In the genomic region with DNA sequence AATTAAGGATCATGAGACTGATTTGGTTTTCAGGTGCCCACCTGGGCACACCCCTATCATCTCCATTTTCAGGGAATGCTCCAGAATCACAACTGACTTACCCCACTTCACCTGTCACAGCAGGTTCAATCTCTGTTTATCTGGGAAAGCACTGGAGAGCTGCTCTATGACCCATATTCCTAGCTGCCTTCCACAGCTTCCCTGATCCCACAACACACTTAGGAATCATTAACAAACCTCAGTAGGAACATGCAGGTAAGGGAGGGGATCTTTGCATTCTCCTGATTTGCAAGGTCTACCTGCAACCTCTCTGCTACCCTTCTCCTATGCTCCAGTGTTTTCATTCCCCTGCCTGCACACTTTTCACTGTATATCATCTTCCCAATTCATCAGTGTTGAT, we compare ENCODE assay signal across 25 cellular contexts. TPM values are rescaled to one million over a fixed set of nuclear protein-coding genes. Genes with fewer than 3 reads are reported as not detected.
DNase-seq lines count a peak whose midpoint lies in the region; ATAC-seq, FAIRE-seq and TF ChIP-seq lines count a peak whose summit lies in the region.
"Had no signal": no experiment of that assay in that cellular context is flagged by ENCODE, and none has a peak within 500 bp of the region (broad histone marks: within the 10 kb centered on the region; RNA-seq: fewer than 3 reads in every experiment).

No MANE protein-coding gene starts in this region.

- H3K27me3 ChIP-seq in hepatocyte = no peaks in the 10 kb centered on the region
- no peaks in the 10 kb centered on the region for H3K27me3 ChIP-seq in HepG2 (ENCODE audit: control insufficient read depth in 1 of 2, insufficient read depth in 2 of 2, low read length in 2 of 2)
- no peaks in the 10 kb centered on the region for H3K27me3 ChIP-seq in mucosa of rectum (ENCODE audit: control insufficient read depth in 2 of 2, insufficient read depth in 2 of 2, low read length in 2 of 2)
- no peaks in the 10 kb centered on the region for H3K27me3 ChIP-seq in smooth muscle cell (ENCODE audit: low read depth)
- H3K27me3 ChIP-seq: BE2C had no signal

- H3K79me2 ChIP-seq in hepatocyte (no peaks in the 10 kb centered on the region), HepG2 (ENCODE audit: insufficient read depth, low read length) (no peaks in the 10 kb centered on the region), smooth muscle cell (ENCODE audit: low read depth) (no peaks in the 10 kb centered on the region)

- H3K9me3 ChIP-seq in hepatocyte (ENCODE audit: low read depth) (peaks cover 9% of the 10 kb centered on the region), HepG2 (ENCODE audit: low read length) (peaks cover 44% of the 10 kb centered on the region), mucosa of rectum (ENCODE audit: control insufficient read depth in 2 of 2, low read length in 2 of 2) (peaks cover 0 to 2% of the 10 kb centered on the region in 2 donors), smooth muscle cell (replicated peaks; ENCODE audit: low read depth) (no peaks in the 10 kb centered on the region)
- H3K9me3 ChIP-seq: BE2C, HAP-1 had no signal

- H4K20me1 ChIP-seq in hepatocyte (ENCODE audit: insufficient read depth, poor library complexity, severe bottlenecking) (no peaks in the 10 kb centered on the region), HepG2 (ENCODE audit: insufficient read depth, low read length) (no peaks in the 10 kb centered on the region), smooth muscle cell (ENCODE audit: low read depth) (no peaks in the 10 kb centered on the region)

- H3K9ac ChIP-seq in HepG2 (ENCODE audit: insufficient read depth, low read depth, low read length) (no peak overlapping the region), mucosa of rectum (ENCODE audit: low read depth in 1 of 2, low read length in 2 of 2) (peak overlapping the region in 1 of 2 donors; percentile 7), smooth muscle cell (ENCODE audit: low read depth) (no peak overlapping the region)

- H3K27ac ChIP-seq in hepatocyte (peak overlapping the region; percentile 60), HepG2 (ENCODE audit: extremely low read length, insufficient read depth, low read length) (peak overlapping the region; percentile 14), mucosa of rectum (ENCODE audit: low read depth in 2 of 2, low read length in 2 of 2) (peak overlapping the region; percentile 80 to 90), smooth muscle cell (ENCODE audit: low read depth) (no peak overlapping the region)
- H3K27ac ChIP-seq: HL-60 had no signal

- TF ChIP-seq RAD21 in HepG2 (CRISPR knock-in tag; IDR thresholded peaks at IDR 0.05) = no peak

- H3K4me3 ChIP-seq in hepatocyte = no peak overlapping the region
- H3K4me3 ChIP-seq in HepG2 (replicated peaks in 1 of 3; ENCODE audit: insufficient read depth in 1 of 3, low read depth in 2 of 3, low read length in 3 of 3) = no peak overlapping the region
- H3K4me3 ChIP-seq in mucosa of rectum (ENCODE audit: low read length in 2 of 2) = peak overlapping the region in 1 of 2 donors; percentile 4
- H3K4me3 ChIP-seq in smooth muscle cell = no peak overlapping the region
- H3K4me3 ChIP-seq: GM12878, HAP-1 had no signal

- H3F3A ChIP-seq in smooth muscle cell (ENCODE audit: low read depth) = no peaks in the 10 kb centered on the region

- FAIRE-seq in HepG2 (lab: Jason Lieb, UNC) (no peak), HTR-8/SVneo (lab: Jason Lieb, UNC) (no peak)
- FAIRE-seq: A204.1, GM12878, H1 had no signal

- intact Hi-C loops in HepG2 (cut with micrococcal nuclease; ENCODE audit: unreplicated experiment) = no loop called here

- no peak for TF ChIP-seq POLR2A in HepG2 (IDR thresholded peaks at IDR 0.05; ENCODE audit: insufficient read depth in 1 of 2, low read depth in 2 of 2, low read length in 2 of 2)

- no peak for DNase-seq in hepatocyte (ENCODE audit: low spot score)
- DNase-seq in HepG2 (ENCODE audit: low spot score) = no peak
- DNase-seq in smooth muscle cell (lab: John Stamatoyannopoulos, UW; ENCODE audit: unreplicated experiment) = no peak
- no peak for DNase-seq in activated CD4-positive, alpha-beta T cell treated with anti-CD3 and anti-CD28 coated beads for 48 hours
- DNase-seq in HTR-8/SVneo (ENCODE audit: insufficient read length, low spot score) = no peak
- DNase-seq: ACHN; BE2C; C1 segment of cervical spinal cord; CD4-positive, CD25-positive, alpha-beta regulatory T cell; CD8-positive, alpha-beta memory T cell; COR-L47; DMS 273 treated with DMSO at 0.1 percent for 48 hours; DMS53; DND-41; EL had no signal

- CTCF ChIA-PET in HepG2 (lab: Yijun Ruan, JAX; ENCODE audit: low intra/inter-chr PET ratio, low total read pairs) = no interaction called here

- POLR2A ChIA-PET in HepG2 (lab: Yijun Ruan, JAX) = interaction anchor here (0.7 to 1.8 kb wide), 7 partner anchors 13 to 92 kb away, joined by 3 to 9 read pairs (median 3); a partner anchor contains a TSS

- H3K4me1 ChIP-seq in hepatocyte (ENCODE audit: insufficient read depth) = peaks cover 18% of the 10 kb centered on the region
- peaks cover 40% of the 10 kb centered on the region for H3K4me1 ChIP-seq in HepG2 (ENCODE audit: insufficient read depth, low read length)
- peaks cover 7 to 33% of the 10 kb centered on the region in 2 donors for H3K4me1 ChIP-seq in mucosa of rectum (ENCODE audit: control insufficient read depth in 2 of 2, insufficient read depth in 2 of 2, low read length in 2 of 2)
- no peaks in the 10 kb centered on the region for H3K4me1 ChIP-seq in smooth muscle cell (ENCODE audit: low read depth)
- H3K4me1 ChIP-seq: BE2C, HAP-1 had no signal

- TF ChIP-seq EP300 in HepG2 (IDR thresholded peaks at IDR 0.05; ENCODE audit: low read depth in 2 of 2, low read length in 2 of 2) (no peak; a peak in 1 of 4 replicates), HepG2 (CRISPR knock-in tag; IDR thresholded peaks at IDR 0.05; ENCODE audit: borderline replicate concordance) (no peak)

- H2AFZ ChIP-seq in hepatocyte (no peak overlapping the region), HepG2 (ENCODE audit: low read length) (no peak overlapping the region), smooth muscle cell (ENCODE audit: low read depth) (no peak overlapping the region)

- no peaks in the 10 kb centered on the region for H3K9me2 ChIP-seq in hepatocyte (replicated peaks; ENCODE audit: insufficient read depth)

- H3K36me3 ChIP-seq in hepatocyte (replicated peaks; ENCODE audit: insufficient read depth, low read depth) (no peaks in the 10 kb centered on the region), HepG2 (replicated peaks in 1 of 2; ENCODE audit: control insufficient read depth in 1 of 2, insufficient read depth in 2 of 2, low read length in 2 of 2) (no peaks in the 10 kb centered on the region), mucosa of rectum (ENCODE audit: control insufficient read depth in 2 of 2, insufficient read depth in 2 of 2, low read length in 2 of 2) (no peaks in the 10 kb centered on the region), smooth muscle cell (ENCODE audit: low read depth) (no peaks in the 10 kb centered on the region)
- H3K36me3 ChIP-seq: BE2C, HAP-1 had no signal

- ATAC-seq in HepG2 (peak; percentile 93), GM19452 (IDR thresholded peaks at IDR 0.05; ENCODE audit: unreplicated experiment) (no peak)
- ATAC-seq: GM12878 had no signal

- no peak for TF ChIP-seq CTCF in hepatocyte (IDR thresholded peaks at IDR 0.05; ENCODE audit: poor library complexity)
- TF ChIP-seq CTCF in HepG2 (CRISPR knock-in tag; IDR thresholded peaks at IDR 0.05) = no peak
- TF ChIP-seq CTCF in smooth muscle cell (IDR thresholded peaks at IDR 0.05; ENCODE audit: borderline replicate concordance, insufficient read depth, poor library complexity, severe bottlenecking) = no peak

- BruUV-seq in HepG2 (replicated peaks; lab: Mats Ljungman, UMichigan) = no TSS peak

- H3K4me2 ChIP-seq in hepatocyte (peak overlapping the region; percentile 32), HepG2 (ENCODE audit: low read depth, low read length) (peak overlapping the region; percentile 40; the same call in 1 of the 2 replicates), smooth muscle cell (no peak overlapping the region)

- in situ Hi-C loops in HepG2 (cut with HindIII; ENCODE audit: extremely low pct_ligation_motif_present, low pct_unique_long_range_greater_than_20kb) = no loop called here

RNA-seq across cellular contexts. Expression of a gene that starts 18.7 kb away (rescaled TPM):
- total RNA-seq in hepatocyte (165 and 244 TPM in 2 replicates), HepG2 (2016; rRNA removed; fragmentation: Illumina TruSeq; extraction: Trizol) (644 and 930 TPM in 2 replicates), smooth muscle cell (not detected in 2 replicates)
- polyA plus RNA-seq in hepatocyte (763 and 780 TPM in 2 replicates), HepG2 (2011; rRNA removed) (1,478 and 1,608 TPM in 2 replicates), smooth muscle cell (0.35 and 0.42 TPM in 2 replicates)
- total RNA-seq in HepG2 (2016; cell fraction: cytosol; rRNA removed; fragmentation: Illumina TruSeq; extraction: Trizol; ENCODE audit: low read depth) = 281 and 361 TPM in 2 replicates
- total RNA-seq in HepG2 (2016; cell fraction: insoluble cytoplasmic fraction; rRNA removed; fragmentation: Illumina TruSeq; extraction: Trizol) = 658 and 997 TPM in 2 replicates
- 241 and 301 TPM in 2 replicates for total RNA-seq in HepG2 (2016; cell fraction: membrane; rRNA removed; fragmentation: Illumina TruSeq; extraction: Trizol)
- 195 and 218 TPM in 2 replicates for total RNA-seq in HepG2 (2016; cell fraction: nucleus; rRNA removed; fragmentation: Illumina TruSeq; extraction: Trizol)
- polyA plus RNA-seq in HepG2 (2011; cell fraction: cytosol; rRNA removed) = 1,357 and 2,069 TPM in 2 replicates
- 273 and 414 TPM in 2 replicates for polyA plus RNA-seq in HepG2 (2011; cell fraction: nucleus; rRNA removed)
- 2,038 and 4,995 TPM in 2 replicates for polyA plus RNA-seq in HepG2 (2012)
- 515 and 788 TPM in 2 replicates for polyA plus RNA-seq in HepG2 (2016; cell fraction: cytosol; fragmentation: Illumina TruSeq; extraction: Trizol; ENCODE audit: low read depth)
- polyA plus RNA-seq in HepG2 (2016; cell fraction: insoluble cytoplasmic fraction; fragmentation: Illumina TruSeq; extraction: Trizol; ENCODE audit: low read depth) = 1,913 and 2,232 TPM in 2 replicates
- 370 and 531 TPM in 2 replicates for polyA plus RNA-seq in HepG2 (2016; cell fraction: membrane; fragmentation: Illumina TruSeq; extraction: Trizol; ENCODE audit: low read depth)
- polyA plus RNA-seq in HepG2 (2016; cell fraction: nucleus; fragmentation: Illumina TruSeq; extraction: Trizol; ENCODE audit: insufficient read depth, low read depth) = 669 and 685 TPM in 2 replicates
- 148 TPM in 1 of 2 replicates, not detected in the other for polyA minus RNA-seq in HepG2 (2011; rRNA and poly(A)+ RNA removed; ENCODE audit: low replicate concordance)
- polyA minus RNA-seq in HepG2 (2011; cell fraction: cytosol; rRNA and poly(A)+ RNA removed) = 423 and 495 TPM in 2 replicates
- 182 and 351 TPM in 2 replicates for polyA minus RNA-seq in HepG2 (2011; cell fraction: nucleus; rRNA and poly(A)+ RNA removed)
- total RNA-seq: CD4-positive, CD25-positive, alpha-beta regulatory T cell; CD8-positive, alpha-beta memory T cell; G401; GM12878; H1; HT1080 had no signal
- polyA plus RNA-seq: CD4-positive, CD25-positive, alpha-beta regulatory T cell; CD8-positive, alpha-beta memory T cell; GM12878; IgD-negative memory B cell had no signal

RNA-seq across cellular contexts. Expression of a gene that starts 23.6 kb away (rescaled TPM):
- total RNA-seq in hepatocyte (4.8 and 7.1 TPM in 2 replicates), HepG2 (2016; rRNA removed; fragmentation: Illumina TruSeq; extraction: Trizol) (not detected in 2 replicates), smooth muscle cell (0.58 and 1.3 TPM in 2 replicates)
- polyA plus RNA-seq in hepatocyte (3.7 and 7.1 TPM in 2 replicates), HepG2 (2011; rRNA removed) (not detected in 2 replicates), smooth muscle cell (1.9 and 2.5 TPM in 2 replicates)
- not detected in 2 replicates for total RNA-seq in HepG2 (2016; cell fraction: cytosol; rRNA removed; fragmentation: Illumina TruSeq; extraction: Trizol; ENCODE audit: low read depth)
- not detected in 2 replicates for total RNA-seq in HepG2 (2016; cell fraction: insoluble cytoplasmic fraction; rRNA removed; fragmentation: Illumina TruSeq; extraction: Trizol)
- total RNA-seq in HepG2 (2016; cell fraction: membrane; rRNA removed; fragmentation: Illumina TruSeq; extraction: Trizol) = not detected in 2 replicates
- total RNA-seq in HepG2 (2016; cell fraction: nucleus; rRNA removed; fragmentation: Illumina TruSeq; extraction: Trizol) = not detected in 2 replicates
- not detected in 2 replicates for polyA plus RNA-seq in HepG2 (2011; cell fraction: cytosol; rRNA removed)
- polyA plus RNA-seq in HepG2 (2011; cell fraction: nucleus; rRNA removed) = not detected in 2 replicates
- polyA plus RNA-seq in HepG2 (2012) = not detected in 2 replicates
- not detected in 2 replicates for polyA plus RNA-seq in HepG2 (2016; cell fraction: cytosol; fragmentation: Illumina TruSeq; extraction: Trizol; ENCODE audit: low read depth)
- not detected in 2 replicates for polyA plus RNA-seq in HepG2 (2016; cell fraction: insoluble cytoplasmic fraction; fragmentation: Illumina TruSeq; extraction: Trizol; ENCODE audit: low read depth)
- polyA plus RNA-seq in HepG2 (2016; cell fraction: membrane; fragmentation: Illumina TruSeq; extraction: Trizol; ENCODE audit: low read depth) = not detected in 2 replicates
- polyA plus RNA-seq in HepG2 (2016; cell fraction: nucleus; fragmentation: Illumina TruSeq; extraction: Trizol; ENCODE audit: insufficient read depth, low read depth) = not detected in 2 replicates
- polyA minus RNA-seq in HepG2 (2011; rRNA and poly(A)+ RNA removed; ENCODE audit: low replicate concordance) = not detected in 2 replicates
- polyA minus RNA-seq in HepG2 (2011; cell fraction: cytosol; rRNA and poly(A)+ RNA removed) = not detected in 2 replicates
- polyA minus RNA-seq in HepG2 (2011; cell fraction: nucleus; rRNA and poly(A)+ RNA removed) = not detected in 2 replicates
- total RNA-seq: G401, HT1080 had no signal
- polyA plus RNA-seq: CD8-positive, alpha-beta memory T cell; GM12878 had no signal

Comparison
In these comparisons a context has a peak if more than half of its experiments do, and no peak if none do; other contexts are left out.
1. RNA of a gene that starts 18.7 kb away (total RNA-seq): 195 to 997 TPM in HepG2 and 165 to 244 TPM in hepatocyte; not detected in smooth muscle cell; every median in the first group is over 100 times any median in the second.